ENCODE assay signal across 16 cellular contexts in the genomic region with DNA sequence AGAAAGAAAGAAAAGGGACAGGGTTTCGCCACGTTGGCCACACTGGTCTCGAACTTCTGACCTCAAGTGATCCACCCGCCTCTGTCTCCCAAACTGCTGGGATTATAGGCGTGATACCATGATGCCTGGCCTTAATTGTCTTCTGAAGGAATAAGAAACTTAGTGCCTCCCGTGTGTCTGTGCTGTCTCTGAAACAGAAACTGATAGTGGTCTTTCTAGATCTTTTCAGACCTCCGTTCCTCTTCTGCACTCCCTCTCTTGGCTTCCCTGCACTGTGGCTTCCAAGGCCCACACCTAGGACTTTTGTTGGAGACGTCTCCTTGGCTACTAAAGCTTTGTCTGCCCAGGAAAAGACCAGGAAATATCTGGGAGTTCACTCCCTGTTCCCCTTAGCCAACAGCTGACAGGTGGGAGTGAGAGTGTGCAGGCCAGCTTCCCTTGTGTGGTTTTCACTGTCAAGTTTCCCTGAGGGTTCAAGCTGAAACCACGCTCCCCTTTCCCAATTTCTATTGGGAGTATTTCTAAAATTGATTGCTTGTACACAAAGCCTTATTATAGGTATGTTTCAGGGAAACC. TPM values are rescaled to one million over a fixed set of nuclear protein-coding genes. Genes with fewer than 3 reads are reported as not detected.
A peak's percentile ranks its signal among the peaks of the same experiment; 100 is the strongest.
DNase-seq lines count a peak whose midpoint lies in the region; ATAC-seq, FAIRE-seq and TF ChIP-seq lines count a peak whose summit lies in the region.
"Had no signal": no experiment of that assay in that cellular context is flagged by ENCODE, and none has a peak within 500 bp of the region (broad histone marks: within the 10 kb centered on the region; RNA-seq: fewer than 3 reads in every experiment).

No MANE protein-coding gene starts in this region.

- H4K91ac ChIP-seq in H1 (replicated peaks; ENCODE audit: insufficient read length, low read length), result no peak overlapping the region

- no peak overlapping the region for H3K4ac ChIP-seq in H1 (replicated peaks; ENCODE audit: insufficient read length, low read depth, low read length)

- H2BK5ac ChIP-seq in H1 (ENCODE audit: low read depth, low read length), result no peak overlapping the region

- H2BK20ac ChIP-seq in H1 (ENCODE audit: low read length), result no peak overlapping the region

- no peak overlapping the region for H2BK12ac ChIP-seq in H1 (ENCODE audit: low read depth, low read length)

- peak overlapping the region; percentile 66; the same call in 1 of the 2 replicates for H3K18ac ChIP-seq in H1 (ENCODE audit: extremely low read depth, low read length)

- H3K23ac ChIP-seq in H1 (ENCODE audit: insufficient read length), result no peak overlapping the region

- no peak overlapping the region for H4K5ac ChIP-seq in H1 (ENCODE audit: insufficient read length, low read depth, low read length)

- H3K36me3 Mint-ChIP-seq in immature natural killer cell, result no peaks in the 10 kb centered on the region
- H3K36me3 Mint-ChIP-seq: brain had no signal

- WGBS in H1 (ENCODE audit: extremely low coverage in 1 of 2, insufficient coverage in 1 of 2, insufficient read length in 1 of 2, insufficient replicate concordance in 2 of 2, low coverage in 1 of 2, low lambda C conversion rate in 2 of 2, missing lambda C conversion rate in 1 of 2), 2 experiments, result 94% methylated on average over 9 of the region's 9 CpGs; no CpG with 5 or more reads in 1 of the 2 experiments

- H2AK5ac ChIP-seq in H1 (ENCODE audit: low read depth, low read length), result 0 out of 2 replicates have a peak overlapping the region, but pooled peaks have one; percentile 28

- no peak overlapping the region for H3K14ac ChIP-seq in H1 (ENCODE audit: insufficient read length)

- H2AFZ ChIP-seq in H1 (ENCODE audit: low read length), result peak overlapping the region; percentile 36; the same call in 1 of the 2 replicates

- H2BK15ac ChIP-seq in H1 (ENCODE audit: low read length), result 0 out of 2 replicates have a peak overlapping the region, but pooled peaks have one; percentile 46

- peaks cover 0 to 2% (median 0%) of the 10 kb centered on the region in 3 donors for H3K27me3 Mint-ChIP-seq in immature natural killer cell (ENCODE audit: low read depth in 3 of 3)

- no peaks in the 10 kb centered on the region for H3K9me3 ChIP-seq in H1 (ENCODE audit: insufficient read depth in 2 of 2, low read depth in 1 of 2, low read length in 1 of 2)
- H3K9me3 ChIP-seq: BLaER1, upper lobe of left lung had no signal

- TF ChIP-seq CTCF in GM12865 (IDR thresholded peaks at IDR 0.05; ENCODE audit: insufficient read depth, low read depth, low read length, missing control alignments) (no peak), H1 (IDR thresholded peaks at IDR 0.05; ENCODE audit: control extremely low read depth in 1 of 3, insufficient read depth in 1 of 3, low read depth in 1 of 3, low read length in 3 of 3) (no peak)

- no peak overlapping the region for H3K9ac ChIP-seq in H1 (replicated peaks in 1 of 4; ENCODE audit: extremely low read depth in 1 of 4, low read depth in 3 of 4, low read length in 3 of 4)
- H3K9ac ChIP-seq: BLaER1 had no signal

- H3K4me3 ChIP-seq in GM12865 (ENCODE audit: low read depth, low read length) (no peak overlapping the region), H1 (ENCODE audit: extremely low read depth in 1 of 4, insufficient read depth in 2 of 4, low read depth in 3 of 4, low read length in 4 of 4) (no peak overlapping the region)
- H3K4me3 ChIP-seq: BLaER1, upper lobe of left lung had no signal

- H2BK120ac ChIP-seq in H1 (replicated peaks; ENCODE audit: low read depth, low read length), result no peak overlapping the region

- no peak overlapping the region for H3K27ac ChIP-seq in H1 (ENCODE audit: low read depth, low read length)
- H3K27ac ChIP-seq: BLaER1, epithelial cell of prostate, upper lobe of left lung had no signal

- no peak overlapping the region for H4K8ac ChIP-seq in H1 (ENCODE audit: extremely low read depth, insufficient read depth, low read length)

- CTCF ChIA-PET in H1 (lab: Charles Lee; ENCODE audit: partially characterized antibody), result interaction anchor here (1.5 to 12.0 kb wide), 8 partner anchors 11 to 367 kb away, joined by 6 to 132 read pairs (median 22); a partner anchor contains a TSS

- H3K56ac ChIP-seq in H1 (replicated peaks; ENCODE audit: insufficient read length, low read depth, low read length), result no peak overlapping the region

- no peak for TF ChIP-seq EP300 in H1 (IDR thresholded peaks at IDR 0.05; ENCODE audit: borderline replicate concordance in 1 of 2, low read depth in 2 of 2, low read length in 2 of 2)

- no peak for FAIRE-seq in H1 (lab: Jason Lieb, UNC)
- FAIRE-seq: G401.6 had no signal

- peaks cover 0 to 7% of the 10 kb centered on the region in 2 donors for H3K4me1 Mint-ChIP-seq in immature natural killer cell

- POLR2A ChIA-PET in H1 (lab: Charles Lee; ENCODE audit: partially characterized antibody), result interaction anchor here (1.5 to 4.2 kb wide), 3 partner anchors 9 to 19 kb away, joined by 3 to 20 read pairs (median 3); a partner anchor contains a TSS

- peaks cover 0 to 13% (median 2%) of the 10 kb centered on the region in 4 experiments; a peak in 4 of 7 replicates for H3K4me1 ChIP-seq in H1 (replicated peaks in 1 of 4; ENCODE audit: control insufficient read depth in 3 of 4, insufficient read depth in 4 of 4, low read length in 3 of 4)
- H3K4me1 ChIP-seq: upper lobe of left lung had no signal

- DNase-seq in GM12865 (ENCODE audit: low read depth) (peak; percentile 39), H1 (ENCODE audit: low read depth in 1 of 2, low spot score in 2 of 2) (no peak), immature natural killer cell (no peak), NCI-H1694 treated with DMSO at 0.1 percent for 48 hours (lab: John Stamatoyannopoulos, UW) (no peak), AG08395 (ENCODE audit: low spot score) (no peak)
- DNase-seq: IMR-90, NCI-H2171, upper lobe of left lung had no signal

- no peak overlapping the region for H3K4me3 Mint-ChIP-seq in immature natural killer cell
- H3K4me3 Mint-ChIP-seq: brain had no signal

- H3K27ac Mint-ChIP-seq in immature natural killer cell, result peak overlapping the region in 1 of 6 donors; percentile 35

- no peaks in the 10 kb centered on the region for H3K23me2 ChIP-seq in H1 (ENCODE audit: low read depth, low read length)

- TF ChIP-seq RAD21 in H1 (IDR thresholded peaks at IDR 0.05 in 1 of 2, conservative IDR thresholded peaks at IDR 0.05 in 1 of 2; ENCODE audit: low read depth in 2 of 2, low read length in 2 of 2), result no peak

- no peaks in the 10 kb centered on the region for H3K9me3 Mint-ChIP-seq in immature natural killer cell

- H3K79me2 ChIP-seq in H1 (ENCODE audit: control insufficient read depth in 1 of 2, insufficient read depth in 2 of 2, low read length in 2 of 2), result no peaks in the 10 kb centered on the region

- no peaks in the 10 kb centered on the region for H3K27me3 ChIP-seq in H1 (replicated peaks in 1 of 4; ENCODE audit: control insufficient read depth in 3 of 4, extremely low read depth in 1 of 4, insufficient read depth in 3 of 4, low read length in 3 of 4)
- H3K27me3 ChIP-seq: BLaER1, upper lobe of left lung had no signal

- H3K79me1 ChIP-seq in H1 (ENCODE audit: low read depth, low read length), result no peaks in the 10 kb centered on the region

- no peaks in the 10 kb centered on the region for H4K20me1 ChIP-seq in H1 (replicated peaks in 1 of 2; ENCODE audit: control insufficient read depth in 1 of 2, insufficient read depth in 2 of 2, low read length in 2 of 2)
- H4K20me1 ChIP-seq: BLaER1 had no signal

- no peak overlapping the region for H3K4me2 ChIP-seq in H1 (ENCODE audit: insufficient read depth in 1 of 2, low read depth in 2 of 2, low read length in 2 of 2)
- H3K4me2 ChIP-seq: BLaER1 had no signal

- no peaks in the 10 kb centered on the region for H3K36me3 ChIP-seq in H1 (ENCODE audit: control insufficient read depth in 2 of 4, insufficient read depth in 4 of 4, low read length in 3 of 4)
- H3K36me3 ChIP-seq: BLaER1, upper lobe of left lung had no signal

- peak; percentile 54 for ATAC-seq in GM19463 (IDR thresholded peaks at IDR 0.05; ENCODE audit: unreplicated experiment)
- ATAC-seq in HG03342 (IDR thresholded peaks at IDR 0.05; ENCODE audit: unreplicated experiment), result peak; percentile 79
- ATAC-seq in HG03571 (IDR thresholded peaks at IDR 0.05; ENCODE audit: unreplicated experiment), result no peak

- TF ChIP-seq POLR2A in H1 (IDR thresholded peaks at IDR 0.05; ENCODE audit: control extremely low read depth in 1 of 2, low read depth in 2 of 2, low read length in 2 of 2), result no peak

TF ChIP-seq in H1, 55 proteins besides CTCF, POLR2A, EP300 and RAD21 (continues in another document):
- TF ChIP-seq MAFK (IDR thresholded peaks at IDR 0.05; ENCODE audit: low read depth, low read length), result no peak
- TF ChIP-seq TBP (IDR thresholded peaks at IDR 0.05; ENCODE audit: low read depth, low read length), result no peak
- no peak for TF ChIP-seq RXRA (IDR thresholded peaks at IDR 0.05; ENCODE audit: insufficient read depth, low read depth, low read length)
- TF ChIP-seq SUZ12 (IDR thresholded peaks at IDR 0.05; ENCODE audit: low read length), result no peak
- no peak for TF ChIP-seq SIRT6 (IDR thresholded peaks at IDR 0.05; ENCODE audit: low read length)
- TF ChIP-seq ZNF274 (IDR thresholded peaks at IDR 0.05; ENCODE audit: borderline replicate concordance, extremely low read depth, low read length), result no peak
- TF ChIP-seq PHF8 (conservative IDR thresholded peaks at IDR 0.05; ENCODE audit: low read depth, low read length), result no peak
- no peak for TF ChIP-seq SP4 (IDR thresholded peaks at IDR 0.05; ENCODE audit: low read length)

RNA-seq across cellular contexts. Expression of a gene that starts 10.1 kb away (rescaled TPM):
- not detected in 2 replicates for total RNA-seq in H1 (2021; fragmentation: NEBNext Ultra II Directional; extraction: Animal tissue kit (Norgen Biotek cat#: 25700))
- polyA plus RNA-seq in H1 (2011; rRNA removed) (not detected in 2 replicates), immature natural killer cell (not detected)
- polyA plus RNA-seq in H1 (2011; cell fraction: cytosol; rRNA removed), result not detected
- not detected for polyA plus RNA-seq in H1 (2011; cell fraction: nucleus; rRNA removed)
- not detected in 4 replicates for polyA plus RNA-seq in H1 (2012, experiment 1 of 2)
- not detected for polyA plus RNA-seq in H1 (2012, experiment 2 of 2)
- polyA plus RNA-seq in H1 (2013, experiment 1 of 2), result not detected
- not detected for polyA plus RNA-seq in H1 (2013, experiment 2 of 2)
- not detected in 2 replicates for polyA minus RNA-seq in H1 (2011; rRNA and poly(A)+ RNA removed)
- polyA minus RNA-seq in H1 (2011; cell fraction: cytosol; rRNA and poly(A)+ RNA removed), result not detected
- polyA minus RNA-seq in H1 (2011; cell fraction: nucleus; rRNA and poly(A)+ RNA removed), result not detected
- total RNA-seq: IMR-90, mucosa of gallbladder, upper lobe of left lung had no signal
- polyA plus RNA-seq: IMR-90 had no signal

RNA-seq across cellular contexts. Expression of a gene that starts 19.1 kb away (rescaled TPM):
- total RNA-seq in H1 (2021; fragmentation: NEBNext Ultra II Directional; extraction: Animal tissue kit (Norgen Biotek cat#: 25700)), result 110 and 119 TPM in 2 replicates
- 54.0 and 82.6 TPM in 2 replicates for polyA plus RNA-seq in H1 (2011; rRNA removed)
- polyA plus RNA-seq in H1 (2011; cell fraction: cytosol; rRNA removed), result 81.9 TPM
- polyA plus RNA-seq in H1 (2011; cell fraction: nucleus; rRNA removed), result 144 TPM
- polyA plus RNA-seq in H1 (2012, experiment 1 of 2), result 58.4 to 104 TPM (median 79.7 TPM) in 4 replicates
- polyA plus RNA-seq in H1 (2012, experiment 2 of 2), result 7.9 TPM
- polyA plus RNA-seq in H1 (2013, experiment 1 of 2), result 61.1 TPM
- polyA plus RNA-seq in H1 (2013, experiment 2 of 2), result 63.0 TPM
- 177 and 222 TPM in 2 replicates for polyA minus RNA-seq in H1 (2011; rRNA and poly(A)+ RNA removed)
- 83.5 TPM for polyA minus RNA-seq in H1 (2011; cell fraction: cytosol; rRNA and poly(A)+ RNA removed)
- polyA minus RNA-seq in H1 (2011; cell fraction: nucleus; rRNA and poly(A)+ RNA removed), result 156 TPM
- polyA plus RNA-seq in immature natural killer cell, result 100 to 1,000 TPM; 121 to 185 (median 122) TPM
